Comparison of ENCODE assay signal across 8 cellular contexts in genomic region chr12:42326466-42327226, GRCh38. TPM values are rescaled to one million over a fixed set of nuclear protein-coding genes. Genes with fewer than 3 reads are reported as not detected.
DNase-seq lines count a peak whose midpoint lies in the region; ATAC-seq and TF ChIP-seq lines count a peak whose summit lies in the region.

No MANE protein-coding gene starts in this region.

- H3K4me3 Mint-ChIP-seq in CD14-positive monocyte (peak overlapping the region; percentile 95 to 97), nephron progenitor cell (peak overlapping the region; percentile 97)
- peak overlapping the region; percentile 95 for H3K4me3 Mint-ChIP-seq in activated CD4-positive, alpha-beta T cell treated with anti-CD3 and anti-CD28 coated beads, Interleukin-2, amount 10 ng/mL, durations not matched to agents 24 days and 14 days

- intact Hi-C loops in CD14-positive monocyte (cut with micrococcal nuclease), result loop anchor here (5.0 to 10.0 kb wide), 2 partner anchors 89 to 182 kb away; partner anchors contain the start of genes YAF2 (in 2 of the 2) and GXYLT1 (in 1 of the 2)
- intact Hi-C loops in activated CD4-positive, alpha-beta T cell treated with anti-CD3 and anti-CD28 coated beads, Interleukin-2, amount 10 ng/mL, durations not matched to agents 24 days and 14 days (cut with micrococcal nuclease), result loop anchor here (1.0 to 5.0 kb wide), 5 partner anchors 26 to 228 kb away; partner anchors contain the start of genes GXYLT1 and YAF2

- ATAC-seq in GM18909 (IDR thresholded peaks at IDR 0.05; ENCODE audit: poor library complexity, unreplicated experiment), result peak; percentile 14

- TF ChIP-seq CTCF in CD14-positive monocyte (IDR thresholded peaks at IDR 0.05) (no peak), nephron progenitor cell (IDR thresholded peaks at IDR 0.05) (no peak)

- H3K9me3 Mint-ChIP-seq in CD14-positive monocyte, result no peaks in the 10 kb centered on the region
- no peaks in the 10 kb centered on the region for H3K9me3 Mint-ChIP-seq in activated CD4-positive, alpha-beta T cell treated with anti-CD3 and anti-CD28 coated beads, Interleukin-2, amount 10 ng/mL, durations not matched to agents 24 days and 14 days
- H3K9me3 Mint-ChIP-seq in nephron progenitor cell, result no peaks in the 10 kb centered on the region

- peaks cover 11 to 17% of the 10 kb centered on the region in 2 donors for H3K36me3 Mint-ChIP-seq in CD14-positive monocyte
- H3K36me3 Mint-ChIP-seq in activated CD4-positive, alpha-beta T cell treated with anti-CD3 and anti-CD28 coated beads, Interleukin-2, amount 10 ng/mL, durations not matched to agents 24 days and 14 days (ENCODE audit: low read depth), result peaks cover 17% of the 10 kb centered on the region
- peaks cover 10% of the 10 kb centered on the region for H3K36me3 Mint-ChIP-seq in nephron progenitor cell (ENCODE audit: low read depth)

- no peak for DNase-seq in CD14-positive monocyte (ENCODE audit: low spot score)
- DNase-seq in HS-5 (ENCODE audit: low read depth), result peak; percentile 10
- DNase-seq in activated CD4-positive, alpha-beta T cell treated with anti-CD3 and anti-CD28 coated beads, Interleukin-2, amount 10 ng/mL, durations not matched to agents 24 days and 14 days, result peak; percentile 73
- DNase-seq in fibroblast of gingiva (ENCODE audit: low read depth), result peak; percentile 17
- DNase-seq in nephron progenitor cell, result peak; percentile 6
- no peak for DNase-seq in HuH-7 (ENCODE audit: low spot score)
- DNase-seq in occipital lobe (lab: John Stamatoyannopoulos, UW), result no peak

- H3K27me3 Mint-ChIP-seq in CD14-positive monocyte (ENCODE audit: low read depth in 3 of 3) (no peaks in the 10 kb centered on the region), nephron progenitor cell (ENCODE audit: low read depth, poor library complexity) (no peaks in the 10 kb centered on the region)
- H3K27me3 Mint-ChIP-seq in activated CD4-positive, alpha-beta T cell treated with anti-CD3 and anti-CD28 coated beads, Interleukin-2, amount 10 ng/mL, durations not matched to agents 24 days and 14 days, result no peaks in the 10 kb centered on the region

- H3K4me1 Mint-ChIP-seq in CD14-positive monocyte, result peaks cover 40% of the 10 kb centered on the region
- peaks cover 37% of the 10 kb centered on the region for H3K4me1 Mint-ChIP-seq in activated CD4-positive, alpha-beta T cell treated with anti-CD3 and anti-CD28 coated beads, Interleukin-2, amount 10 ng/mL, durations not matched to agents 24 days and 14 days
- H3K4me1 Mint-ChIP-seq in nephron progenitor cell, result peaks cover 31% of the 10 kb centered on the region

- peak overlapping the region; percentile 89 to 97 (median 96) for H3K27ac Mint-ChIP-seq in CD14-positive monocyte
- peak overlapping the region; percentile 98 for H3K27ac Mint-ChIP-seq in activated CD4-positive, alpha-beta T cell treated with anti-CD3 and anti-CD28 coated beads, Interleukin-2, amount 10 ng/mL, durations not matched to agents 24 days and 14 days
- peak overlapping the region; percentile 99 for H3K27ac Mint-ChIP-seq in nephron progenitor cell

RNA-seq across cellular contexts. Expression of gene PPHLN1, which starts 0.7 kb away (rescaled TPM):
- polyA plus RNA-seq in CD14-positive monocyte, result 10 to 100 TPM; 68.7 to 74.8 TPM
- 92.3 and 97.5 TPM in 2 replicates for total RNA-seq in activated CD4-positive, alpha-beta T cell treated with anti-CD3 and anti-CD28 coated beads, Interleukin-2, amount 10 ng/mL, durations not matched to agents 24 days and 14 days
- total RNA-seq in occipital lobe, result 76.0 TPM

RNA-seq across cellular contexts. Expression of gene ZCRB1, which starts 0.8 kb away (rescaled TPM):
- polyA plus RNA-seq in CD14-positive monocyte, result 10 to 100 TPM; 32.2 to 34.4 TPM
- total RNA-seq in activated CD4-positive, alpha-beta T cell treated with anti-CD3 and anti-CD28 coated beads, Interleukin-2, amount 10 ng/mL, durations not matched to agents 24 days and 14 days, result 55.8 and 62.0 TPM in 2 replicates
- 15.0 TPM for total RNA-seq in occipital lobe

Comparison
In these comparisons a context has a peak if more than half of its experiments do, and no peak if none do; other contexts are left out.
1. DNase-seq: peak in HS-5 (single experiment), activated CD4-positive, alpha-beta T cell treated with anti-CD3 and anti-CD28 coated beads, Interleukin-2, amount 10 ng/mL, durations not matched to agents 24 days and 14 days (single experiment), fibroblast of gingiva (single experiment) and nephron progenitor cell (single experiment); none in CD14-positive monocyte (single experiment), HuH-7 (single experiment) and occipital lobe (single experiment).
2. Peak in every context shown above with its lines, with median percentiles within 50 percentile points of each other: H3K27ac Mint-ChIP-seq and H3K4me3 Mint-ChIP-seq.